8 cellular contexts compared by ENCODE assay signal in genomic region chr6:142856857-142857608, GRCh38.
DNase-seq lines count a peak whose midpoint lies in the region; ATAC-seq and TF ChIP-seq lines count a peak whose summit lies in the region.

No MANE protein-coding gene starts in this region.

- no peak overlapping the region for H2BK5ac ChIP-seq in trophoblast cell (ENCODE audit: low read depth, low read length, poor library complexity)

- DNase-seq in DND-41 (peak; percentile 52), endodermal cell (no peak), LoVo (ENCODE audit: low spot score) (no peak), cerebellum (ENCODE audit: low spot score) (no peak), trophoblast cell (no peak), left colon (no peak)

- WGBS in endodermal cell (ENCODE audit: insufficient coverage in 1 of 2, insufficient read length in 1 of 2), 2 experiments: 83 to 93% methylated on average over 10 to 12 of the region's 12 CpGs
- WGBS in trophoblast cell (ENCODE audit: extremely low coverage, insufficient coverage, insufficient read length): no CpG with 5 or more reads among the region's 12 CpGs

- H3K27me3 ChIP-seq in DND-41 (ENCODE audit: insufficient read depth, low read length, poor library complexity): no peaks in the 10 kb centered on the region
- H3K27me3 ChIP-seq in endodermal cell (ENCODE audit: control insufficient read depth, insufficient read depth, low read length, poor library complexity, severe bottlenecking): no peaks in the 10 kb centered on the region
- H3K27me3 ChIP-seq in trophoblast cell (ENCODE audit: insufficient read depth, low read length): no peaks in the 10 kb centered on the region

- H3K4me1 ChIP-seq in DND-41 (ENCODE audit: insufficient read depth, low read length) (peaks cover 47% of the 10 kb centered on the region), endodermal cell (ENCODE audit: control insufficient read depth, insufficient read depth, low read length) (no peaks in the 10 kb centered on the region), trophoblast cell (ENCODE audit: control insufficient read depth in 1 of 2, insufficient read depth in 2 of 2, low read length in 2 of 2) (peaks cover 0 to 2% of the 10 kb centered on the region in 2 experiments)

- H3K36me3 Mint-ChIP-seq in endodermal cell (ENCODE audit: low read depth): no peaks in the 10 kb centered on the region

- no peak overlapping the region for H3K14ac ChIP-seq in trophoblast cell (ENCODE audit: low read length)

- no peaks in the 10 kb centered on the region for H3K27me3 Mint-ChIP-seq in endodermal cell (ENCODE audit: insufficient read depth)

- no peak overlapping the region for H4K91ac ChIP-seq in trophoblast cell (ENCODE audit: low read depth, low read length)

- no peak overlapping the region for H3K4me3 ChIP-seq in DND-41 (ENCODE audit: low read depth in 1 of 2, low read length in 2 of 2)
- no peak overlapping the region for H3K4me3 ChIP-seq in endodermal cell (ENCODE audit: low read length)
- H3K4me3 ChIP-seq in trophoblast cell (ENCODE audit: low read depth, low read length): no peak overlapping the region

- H3K36me3 ChIP-seq in DND-41 (ENCODE audit: insufficient read depth, low read length) (no peaks in the 10 kb centered on the region), endodermal cell (ENCODE audit: control insufficient read depth, insufficient read depth, low read length) (no peaks in the 10 kb centered on the region), trophoblast cell (ENCODE audit: control insufficient read depth in 1 of 2, insufficient read depth in 2 of 2, low read length in 2 of 2) (no peaks in the 10 kb centered on the region)

- H3K4me3 Mint-ChIP-seq in endodermal cell: no peak overlapping the region

- no peak overlapping the region for H2BK120ac ChIP-seq in trophoblast cell (ENCODE audit: insufficient read depth, low read length, poor library complexity)

- intact Hi-C loops in left colon (cut with DNase I, micrococcal nuclease): no loop called here

- no peak overlapping the region for H3K18ac ChIP-seq in trophoblast cell (ENCODE audit: low read length)

- no peak overlapping the region for H2AFZ ChIP-seq in DND-41 (ENCODE audit: low read depth, low read length)
- no peak overlapping the region for H2AFZ ChIP-seq in trophoblast cell (ENCODE audit: insufficient read depth, low read length, poor library complexity)

- H3K27ac Mint-ChIP-seq in endodermal cell: no peak overlapping the region

- H3K79me2 ChIP-seq in DND-41 (ENCODE audit: insufficient read depth, low read length) (no peaks in the 10 kb centered on the region), trophoblast cell (ENCODE audit: control insufficient read depth, insufficient read depth, low read length, poor library complexity) (no peaks in the 10 kb centered on the region)

- H4K12ac ChIP-seq in trophoblast cell (ENCODE audit: low read depth, low read length): no peak overlapping the region

- H3K4me2 ChIP-seq in DND-41 (ENCODE audit: insufficient read depth, low read length) (peak overlapping the region; percentile 17; the same call in 1 of the 2 replicates), trophoblast cell (ENCODE audit: low read length) (no peak overlapping the region)

- no peak overlapping the region for H4K8ac ChIP-seq in trophoblast cell (ENCODE audit: low read depth, low read length)

- TF ChIP-seq CTCF in DND-41 (IDR thresholded peaks at IDR 0.05; ENCODE audit: borderline replicate concordance, extremely low read depth, low read length, poor library complexity, severe bottlenecking) (no peak), endodermal cell (conservative IDR thresholded peaks at IDR 0.05) (no peak)

- H2AK5ac ChIP-seq in trophoblast cell (ENCODE audit: low read length): no peak overlapping the region

- no peak overlapping the region for H2BK12ac ChIP-seq in trophoblast cell (ENCODE audit: low read length)

- H3K23ac ChIP-seq in trophoblast cell (ENCODE audit: low read length): no peak overlapping the region

- no peaks in the 10 kb centered on the region for H4K20me1 ChIP-seq in DND-41 (ENCODE audit: insufficient read depth, low read length)

- no peak overlapping the region for H3K4ac ChIP-seq in trophoblast cell (ENCODE audit: low read depth, low read length)

- ATAC-seq in DND-41 (ENCODE audit: insufficient read depth, low read depth): peak; percentile 54
- peak; percentile 58 for ATAC-seq in GM21390 (IDR thresholded peaks at IDR 0.05; ENCODE audit: unreplicated experiment)
- peak; percentile 38 for ATAC-seq in HG03558 (IDR thresholded peaks at IDR 0.05; ENCODE audit: extremely low read depth, unreplicated experiment)
- no peak for ATAC-seq in left colon

- peaks cover 6% of the 10 kb centered on the region for H3K4me1 Mint-ChIP-seq in endodermal cell

- no peaks in the 10 kb centered on the region for H3K79me1 ChIP-seq in trophoblast cell (ENCODE audit: low read length)

- peaks cover 6% of the 10 kb centered on the region for H3K9me3 Mint-ChIP-seq in endodermal cell

- H3K9ac ChIP-seq in DND-41 (ENCODE audit: low read depth, low read length) (no peak overlapping the region), endodermal cell (ENCODE audit: extremely low read depth, low read length, poor library complexity, severe bottlenecking) (no peak overlapping the region), trophoblast cell (ENCODE audit: low read length) (no peak overlapping the region)

- H3K9me3 ChIP-seq in DND-41 (ENCODE audit: insufficient read depth, low read length, severe bottlenecking): no peaks in the 10 kb centered on the region
- no peaks in the 10 kb centered on the region for H3K9me3 ChIP-seq in endodermal cell (ENCODE audit: control insufficient read depth, low read length)
- peaks cover 1% of the 10 kb centered on the region for H3K9me3 ChIP-seq in trophoblast cell (ENCODE audit: insufficient read depth, low read depth, low read length)

- H3K27ac ChIP-seq in DND-41 (ENCODE audit: low read length) (peak overlapping the region; percentile 57), endodermal cell (ENCODE audit: low read depth, low read length) (peak overlapping the region; percentile 71), trophoblast cell (ENCODE audit: low read depth, low read length) (no peak overlapping the region)
